In the genomic region with DNA sequence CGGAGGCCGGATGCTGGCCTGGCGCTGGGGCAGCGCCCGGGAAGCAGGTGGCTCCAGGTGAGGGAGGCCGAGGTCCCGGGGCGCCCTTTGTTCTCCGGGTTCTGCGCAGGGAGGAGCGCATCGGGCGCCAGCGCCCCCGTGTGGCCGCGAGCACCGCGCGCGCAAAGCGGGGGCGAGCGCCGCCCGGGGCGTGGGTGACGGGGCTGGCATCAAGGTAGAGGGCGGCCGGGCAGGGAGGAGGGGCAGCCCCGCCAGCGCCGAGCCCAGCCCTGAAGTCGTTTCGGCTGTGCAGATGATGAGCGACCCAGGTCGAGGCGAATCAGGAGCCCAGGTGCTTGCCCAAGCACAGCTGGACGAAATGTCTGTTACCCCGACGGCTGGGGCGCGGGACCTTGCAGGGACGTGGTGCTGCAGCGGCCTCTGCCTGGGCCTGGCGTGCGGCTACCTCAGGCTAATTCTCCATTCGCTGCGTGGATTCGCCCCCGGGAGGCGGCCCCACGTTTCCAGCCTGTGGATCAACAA, we compare ENCODE assay signal across 8 cellular contexts. TPM values are rescaled to one million over a fixed set of nuclear protein-coding genes. Genes with fewer than 3 reads are reported as not detected.
DNase-seq lines count a peak whose midpoint lies in the region; ATAC-seq and TF ChIP-seq lines count a peak whose summit lies in the region.

No MANE protein-coding gene starts in this region.

- H3K9me3 ChIP-seq in RWPE2 (ENCODE audit: severe bottlenecking) (no peaks in the 10 kb centered on the region), transverse colon (no peaks in the 10 kb centered on the region)
- H3K9me3 ChIP-seq in effector memory CD4-positive, alpha-beta T cell (ENCODE audit: control insufficient read depth, low read length) = no peaks in the 10 kb centered on the region

- H3K4me3 Mint-ChIP-seq in endothelial cell (ENCODE audit: unreplicated experiment) = no peak overlapping the region

- ATAC-seq in HG02943 (IDR thresholded peaks at IDR 0.05; ENCODE audit: low read depth, unreplicated experiment) (peak; percentile 62), RWPE2 (ENCODE audit: low read depth) (peak; percentile 80)

- H3K27me3 Mint-ChIP-seq in endothelial cell (ENCODE audit: unreplicated experiment) = peaks cover 9% of the 10 kb centered on the region

- no peaks in the 10 kb centered on the region for H3K36me3 Mint-ChIP-seq in endothelial cell (ENCODE audit: low read depth, unreplicated experiment)

- H3K4me1 Mint-ChIP-seq in endothelial cell (ENCODE audit: unreplicated experiment) = peaks cover 3% of the 10 kb centered on the region

- no peak overlapping the region for H3K4me3 ChIP-seq in RWPE2 (ENCODE audit: severe bottlenecking)
- H3K4me3 ChIP-seq in transverse colon = peak overlapping the region; percentile 17 to 28 (median 20)
- H3K4me3 ChIP-seq in effector memory CD4-positive, alpha-beta T cell (ENCODE audit: insufficient read depth, low read depth, low read length, poor library complexity, severe bottlenecking) = no peak overlapping the region

- intact Hi-C loops in transverse colon (cut with DNase I; ENCODE audit: low total_unique reads) = loop anchor here (2.0 kb wide), 1 partner anchor 660 kb away; no protein-coding TSS in a partner anchor

- peak; percentile 50 for DNase-seq in NCI-H345 (lab: John Stamatoyannopoulos, UW)
- DNase-seq in NCI-H345 treated with DMSO at 0.1 percent for 48 hours (lab: John Stamatoyannopoulos, UW; ENCODE audit: unreplicated experiment) = no peak
- DNase-seq in RWPE2 (ENCODE audit: low spot score) = no peak
- peak; percentile 63 for DNase-seq in endothelial cell (ENCODE audit: low spot score)
- DNase-seq in myocyte (ENCODE audit: low read depth) = peak; percentile 9
- DNase-seq in transverse colon = peak; percentile 75
- no peak for DNase-seq in effector memory CD4-positive, alpha-beta T cell

- WGBS in transverse colon (ENCODE audit: low coverage in 1 of 2), 2 donors = 10% methylated on average over 52 of the region's 53 CpGs; no CpG with 5 or more reads in 1 of the 2 donors

- no peaks in the 10 kb centered on the region for H3K9me3 Mint-ChIP-seq in endothelial cell (ENCODE audit: unreplicated experiment)

- in situ Hi-C loops in transverse colon (cut with MboI; ENCODE audit: low pct_ligation_motif_present in 1 of 4, low pct_unique_long_range_greater_than_20kb in 1 of 4, low sequenced_read_pairs in 3 of 4) = loop anchor here in 3 of 4 donors (10.0 to 25.0 kb wide), 2 partner anchors 646 to 664 kb away; no protein-coding TSS in a partner anchor

- H3K27me3 ChIP-seq in RWPE2 (ENCODE audit: insufficient read depth, poor library complexity, severe bottlenecking) (no peaks in the 10 kb centered on the region), transverse colon (no peaks in the 10 kb centered on the region)
- H3K27me3 ChIP-seq in effector memory CD4-positive, alpha-beta T cell (replicated peaks; ENCODE audit: control insufficient read depth, insufficient read depth, low read length, poor library complexity, severe bottlenecking) = no peaks in the 10 kb centered on the region

- H3K27ac ChIP-seq in RWPE2 (ENCODE audit: poor library complexity, severe bottlenecking) = no peak overlapping the region
- peak overlapping the region in 1 of 4 donors; percentile 38 for H3K27ac ChIP-seq in transverse colon
- no peak overlapping the region for H3K27ac ChIP-seq in effector memory CD4-positive, alpha-beta T cell (ENCODE audit: insufficient read depth, low read length, poor library complexity, severe bottlenecking)

- no peaks in the 10 kb centered on the region for H3K36me3 ChIP-seq in RWPE2 (ENCODE audit: low read depth)
- H3K36me3 ChIP-seq in transverse colon = no peaks in the 10 kb centered on the region
- H3K36me3 ChIP-seq in effector memory CD4-positive, alpha-beta T cell (ENCODE audit: control insufficient read depth, insufficient read depth, low read length) = no peaks in the 10 kb centered on the region

- no peak overlapping the region for H3K27ac Mint-ChIP-seq in endothelial cell (ENCODE audit: unreplicated experiment)

- peak; percentile 95 for TF ChIP-seq CTCF in RWPE2 (IDR thresholded peaks at IDR 0.05; ENCODE audit: poor library complexity, severe bottlenecking)
- TF ChIP-seq CTCF in endothelial cell (IDR thresholded peaks at IDR 0.05; ENCODE audit: unreplicated experiment) = peak; percentile 91
- peak; percentile 57 to 94 (median 91) for TF ChIP-seq CTCF in transverse colon (IDR thresholded peaks at IDR 0.05)

- H3K4me1 ChIP-seq in RWPE2 (ENCODE audit: insufficient read depth, poor library complexity, severe bottlenecking) = peaks cover 7% of the 10 kb centered on the region
- H3K4me1 ChIP-seq in transverse colon = peaks cover 0 to 7% (median 2%) of the 10 kb centered on the region in 4 donors
- no peaks in the 10 kb centered on the region for H3K4me1 ChIP-seq in effector memory CD4-positive, alpha-beta T cell (ENCODE audit: control insufficient read depth, insufficient read depth, low read length, poor library complexity, severe bottlenecking)

- TF ChIP-seq EP300 in transverse colon (IDR thresholded peaks at IDR 0.05; ENCODE audit: low read depth) = no peak

- no peak for TF ChIP-seq POLR2A in transverse colon (IDR thresholded peaks at IDR 0.05)

RNA-seq across cellular contexts. Expression of a gene that starts 10.5 kb away (rescaled TPM):
- 15.3 TPM for total RNA-seq in endothelial cell (ENCODE audit: unreplicated experiment)
- not detected in 2 replicates for total RNA-seq in myocyte
- polyA plus RNA-seq in myocyte (2012) = not detected
- 100 to 1,000 TPM in 2 of 4 donors, 10 to 100 TPM in 2; 30.3 to 114 (median 87.9) TPM for total RNA-seq in transverse colon

Comparison
In these comparisons a context has a peak if more than half of its experiments do, and no peak if none do; other contexts are left out.
1. DNase-seq: peak in NCI-H345 (single experiment), endothelial cell (single experiment), myocyte (single experiment) and transverse colon (single experiment); none in NCI-H345 treated with DMSO at 0.1 percent for 48 hours (single experiment), RWPE2 (single experiment) and effector memory CD4-positive, alpha-beta T cell (0 of 3).
2. H3K4me3 ChIP-seq: peak in transverse colon (4 of 4); none in RWPE2 (single experiment) and effector memory CD4-positive, alpha-beta T cell (single experiment).
3. RNA of a gene that starts 10.5 kb away (total RNA-seq): 30.3 to 114 TPM in transverse colon and 15.3 TPM in endothelial cell (single experiment); not detected in myocyte; every median in the first group is over 10 times any median in the second.
4. Peak in every context shown above with its lines, with median percentiles within 50 percentile points of each other: CTCF ChIP-seq.